Comparison of ENCODE assay signal across 28 cellular contexts in genomic region chr4:174686826-174687225, GRCh38.
"Had no signal": no experiment of that assay in that cellular context is flagged by ENCODE, and none has a peak within 500 bp of the region (broad histone marks: within the 10 kb centered on the region; RNA-seq: fewer than 3 reads in every experiment).

No MANE protein-coding gene starts in this region.

- H3K4me1 ChIP-seq: parathyroid adenoma, psoas muscle, right lobe of liver, sigmoid colon, spleen, suprapubic skin, testis, tibial artery, transverse colon, vagina had no signal

- ATAC-seq: naive thymus-derived CD8-positive, alpha-beta T cell; natural killer cell treated with Interleukin-12 subunit alpha and Interleukin-12 subunit beta and Interleukin-15 and Interleukin-18, amount 100 ng/mL, for 72 hours; psoas muscle; right cardiac atrium; right lobe of liver; stimulated activated memory B cell treated with anti-CD40 and anti-IgM and Interleukin-4, amounts not matched to agents 10 μg/mL and 1 μg/mL and 100 μg/mL, for 72 hours; stimulated activated naive CD8-positive, alpha-beta T cell treated with anti-CD3 and anti-CD28 coated beads, Interleukin-15, amount 100 ng/mL, for 72 hours; stimulated activated naive CD8-positive, alpha-beta T cell treated with anti-CD3 and anti-CD28 coated beads, Interleukin-15, Interleukin-2, amounts not matched to agents 100 U/mL and 50 U/mL, for 24 hours had no signal

- H3K27me3 ChIP-seq: neutrophil, ovary, right lobe of liver, sigmoid colon, spleen, suprapubic skin, testis, tibial artery, transverse colon, vagina had no signal

- H3K27ac ChIP-seq: neutrophil, ovary, parathyroid adenoma, psoas muscle, right lobe of liver, sigmoid colon, spleen, suprapubic skin, testis, tibial artery, transverse colon, vagina had no signal

- H3K36me3 ChIP-seq: neutrophil, ovary, right lobe of liver, sigmoid colon, spleen, suprapubic skin, tibial artery, transverse colon, vagina had no signal

- H3K4me3 ChIP-seq: ovary, psoas muscle, right lobe of liver, sigmoid colon, spleen, suprapubic skin, testis, tibial artery, transverse colon, vagina had no signal

- H3K9ac ChIP-seq: parathyroid adenoma had no signal

- H3K79me2 ChIP-seq: parathyroid adenoma had no signal

- H2AFZ ChIP-seq: parathyroid adenoma had no signal

- H3K9me3 ChIP-seq: neutrophil, ovary, testis, vagina had no signal

- DNase-seq: naive thymus-derived CD8-positive, alpha-beta T cell; nephron progenitor cell; nucleus accumbens; ovary; psoas muscle; right cardiac atrium; right lobe of liver; sigmoid colon; small intestine; spleen; stimulated activated CD4-positive, alpha-beta T cell treated with anti-CD3 and anti-CD28 coated beads, Interleukin-12 subunit alpha, Interleukin-12 subunit beta, amount 100 ng/mL, for 4 hours; stimulated activated CD4-positive, alpha-beta T cell treated with anti-CD3 and anti-CD28 coated beads, Interleukin-1b, Interleukin-23, amount 100 ng/mL, for 48 hours; stimulated activated CD4-positive, alpha-beta T cell treated with anti-CD3 and anti-CD28 coated beads, Interleukin-4, amount 100 ng/mL, for 1 hour; stimulated activated CD4-positive, alpha-beta T cell treated with anti-CD3 and anti-CD28 coated beads, Interleukin-4, amount 100 ng/mL, for 4 hours; stimulated activated CD8-positive, alpha-beta memory T cell treated with anti-CD3 and anti-CD28 coated beads, Interleukin-4, amount 100 ng/mL, for 48 hours; stimulated activated naive CD4-positive, alpha-beta T cell; stimulated activated naive CD8-positive, alpha-beta T cell treated with anti-CD3 and anti-CD28 coated beads, Interleukin-15, amount 100 ng/mL, for 72 hours; stimulated activated naive CD8-positive, alpha-beta T cell treated with anti-CD3 and anti-CD28 coated beads, Interleukin-15, Interleukin-2, amounts not matched to agents 100 U/mL and 50 U/mL, for 24 hours; substantia nigra; testis; tibial artery; transverse colon had no signal
